Comparison of ENCODE assay signal across 1 cellular context in genomic region chr9:131621551-131622321, GRCh38.
TF ChIP-seq lines count a peak whose summit lies in the region.

No MANE protein-coding gene starts in this region.

TF ChIP-seq in GM12878, 131 proteins besides CTCF, POLR2A, EP300 and RAD21 (continued from another document and continues in another):
- TF ChIP-seq BCLAF1 (IDR thresholded peaks at IDR 0.05) (no peak), SMAD5 (IDR thresholded peaks at IDR 0.05; ENCODE audit: low read depth) (no peak; the same call in 1 of the 2 replicates), ETV6 (conservative IDR thresholded peaks at IDR 0.05 in 1 of 2, IDR thresholded peaks at IDR 0.05 in 1 of 2; ENCODE audit: borderline replicate concordance in 1 of 2, low read depth in 1 of 2) (peak in 1 of 2 experiments; percentile 46; a peak in 2 of 4 replicates), POU2F2 (IDR thresholded peaks at IDR 0.05; ENCODE audit: borderline replicate concordance, low read depth, low read length) (peak; percentile 51; the same call in 2 of the 3 replicates), CUX1 (IDR thresholded peaks at IDR 0.05; ENCODE audit: insufficient replicate concordance, low read depth, low read length) (no peak), JUNB (IDR thresholded peaks at IDR 0.05) (no peak), RBBP5 (conservative IDR thresholded peaks at IDR 0.05) (no peak), ZNF24 (IDR thresholded peaks at IDR 0.05) (0 out of 2 replicates have a peak, but pooled peaks have one; percentile 4), IKZF2 (IDR thresholded peaks at IDR 0.05) (peak; percentile 62 to 74; a peak in 2 of 4 replicates), CHD2 (IDR thresholded peaks at IDR 0.05; ENCODE audit: borderline replicate concordance, low read depth, low read length) (peak; percentile 74), ZBTB40 (IDR thresholded peaks at IDR 0.05; ENCODE audit: borderline replicate concordance) (no peak), ZNF274 (IDR thresholded peaks at IDR 0.05; ENCODE audit: insufficient read depth, insufficient read length) (no peak), IKZF1 (conservative IDR thresholded peaks at IDR 0.05) (peak; percentile 79), CEBPB (IDR thresholded peaks at IDR 0.05; ENCODE audit: borderline replicate concordance in 1 of 2, low read depth in 2 of 2, low read length in 2 of 2) (no peak), IRF3 (IDR thresholded peaks at IDR 0.05) (no peak), ZNF217 (IDR thresholded peaks at IDR 0.05) (no peak), IRF4 (IDR thresholded peaks at IDR 0.05; ENCODE audit: low read depth, low read length) (no peak), ZNF384 (IDR thresholded peaks at IDR 0.05; ENCODE audit: borderline replicate concordance, low read depth, low read length) (no peak), ATF3 (IDR thresholded peaks at IDR 0.05; ENCODE audit: borderline replicate concordance, extremely low read depth, low read depth, low read length) (no peak), TCF7 (IDR thresholded peaks at IDR 0.05; ENCODE audit: borderline replicate concordance) (no peak), MLLT1 (IDR thresholded peaks at IDR 0.05) (0 out of 2 replicates have a peak, but pooled peaks have one; percentile 78), PML (IDR thresholded peaks at IDR 0.05; ENCODE audit: low read length) (no peak; the same call in 1 of the 2 replicates), RFX5 (IDR thresholded peaks at IDR 0.05; ENCODE audit: low read depth, low read length) (no peak), STAT3 (IDR thresholded peaks at IDR 0.05; ENCODE audit: low read depth, low read length) (no peak), BCL3 (IDR thresholded peaks at IDR 0.05; ENCODE audit: borderline replicate concordance, insufficient read depth, low read depth, low read length, poor library complexity, severe bottlenecking) (no peak), E2F4 (IDR thresholded peaks at IDR 0.05; ENCODE audit: low read depth, low read length) (no peak), ATF2 (IDR thresholded peaks at IDR 0.05; ENCODE audit: low read length) (no peak), RUNX3 (IDR thresholded peaks at IDR 0.05; ENCODE audit: low read length) (peak; percentile 61), EED (IDR thresholded peaks at IDR 0.05; ENCODE audit: low read depth) (0 out of 2 replicates have a peak, but pooled peaks have one; percentile 16), USF2 (IDR thresholded peaks at IDR 0.05; ENCODE audit: borderline replicate concordance, low read depth, low read length) (no peak; the same call in 1 of the 2 replicates), POLR2AphosphoS5 (IDR thresholded peaks at IDR 0.05; ENCODE audit: low read length) (peak; percentile 88), PAX5 (IDR thresholded peaks at IDR 0.05; ENCODE audit: borderline replicate concordance, low read depth, low read length) (peak; percentile 47; the same call in 1 of the 2 replicates), SREBF2 (IDR thresholded peaks at IDR 0.05; ENCODE audit: low read length) (no peak), NRF1 (conservative IDR thresholded peaks at IDR 0.05; ENCODE audit: low read depth, low read length) (no peak)
